In genomic region chr10:79207726-79208125, GRCh38 we compare ENCODE assay signal across 25 cellular contexts.
DNase-seq lines count a peak whose midpoint lies in the region; ATAC-seq, FAIRE-seq and TF ChIP-seq lines count a peak whose summit lies in the region.
"Had no signal": no experiment of that assay in that cellular context is flagged by ENCODE, and none has a peak within 500 bp of the region (broad histone marks: within the 10 kb centered on the region; RNA-seq: fewer than 3 reads in every experiment).

No MANE protein-coding gene starts in this region.

- H3K79me2 ChIP-seq in K562 (ENCODE audit: control insufficient read depth, insufficient read depth, low read length): no peaks in the 10 kb centered on the region
- no peaks in the 10 kb centered on the region for H3K79me2 ChIP-seq in trophoblast cell (ENCODE audit: control insufficient read depth, insufficient read depth, low read length, poor library complexity)

- H3K4me1 ChIP-seq in K562 (replicated peaks in 1 of 2; ENCODE audit: control insufficient read depth in 2 of 2, insufficient read depth in 2 of 2, low read length in 2 of 2) (no peaks in the 10 kb centered on the region), trophoblast cell (ENCODE audit: control insufficient read depth in 1 of 2, insufficient read depth in 2 of 2, low read length in 2 of 2) (peaks cover 4 to 14% of the 10 kb centered on the region in 2 experiments), left lung (no peaks in the 10 kb centered on the region)
- H3K4me1 ChIP-seq: HAP-1 had no signal

- DNase-seq in stimulated activated naive CD8-positive, alpha-beta T cell treated with anti-CD3 and anti-CD28 coated beads, Interleukin-15, amount 100 ng/mL, for 72 hours: no peak
- DNase-seq in stimulated activated naive CD8-positive, alpha-beta T cell treated with anti-CD3 and anti-CD28 coated beads, Interleukin-15, Interleukin-2, amounts not matched to agents 100 U/mL and 50 U/mL, for 24 hours: no peak
- DNase-seq in K562 (ENCODE audit: extremely low read depth in 1 of 4, low spot score in 3 of 4) (no peak), trophoblast cell (peak; percentile 51 to 59), putamen (ENCODE audit: low spot score) (no peak), activated gamma-delta T cell (lab: John Stamatoyannopoulos, UW) (no peak), left lung (no peak)
- DNase-seq in activated CD4-positive, alpha-beta T cell treated with anti-CD3 and anti-CD28 coated beads, Interleukin-2, amount 50 U/mL, for 1 hour: no peak
- DNase-seq: AML-193; CD4-positive, alpha-beta T cell; CD8-positive, alpha-beta memory T cell; DMS 273 treated with DMSO at 0.1 percent for 48 hours; DMS79; EL; GDM1; GOT3; HFFc6 had no signal

- no peak overlapping the region for H3K27ac Mint-ChIP-seq in stimulated activated naive CD8-positive, alpha-beta T cell treated with anti-CD3 and anti-CD28 coated beads, Interleukin-15, amount 100 ng/mL, for 72 hours
- H3K27ac Mint-ChIP-seq: CD4-positive, alpha-beta T cell had no signal

- no peak overlapping the region for H3K4me2 ChIP-seq in K562 (ENCODE audit: insufficient read depth, low read length)
- H3K4me2 ChIP-seq in trophoblast cell (ENCODE audit: low read length): no peak overlapping the region

- no peak overlapping the region for H3K14ac ChIP-seq in trophoblast cell (ENCODE audit: low read length)

- no peak overlapping the region for H4K12ac ChIP-seq in trophoblast cell (ENCODE audit: low read depth, low read length)

- 73% methylated on average over 5 of the region's 5 CpGs for WGBS in K562 (ENCODE audit: insufficient coverage, low coverage, missing lambda C conversion rate)
- no CpG with 5 or more reads among the region's 5 CpGs for WGBS in trophoblast cell (ENCODE audit: extremely low coverage, insufficient coverage, insufficient read length)

- peaks cover 2% of the 10 kb centered on the region for H4K20me1 ChIP-seq in K562 (replicated peaks; ENCODE audit: control insufficient read depth, insufficient read depth, low read length)

- H3K27me3 ChIP-seq in K562 (ENCODE audit: control insufficient read depth in 2 of 2, insufficient read depth in 2 of 2, low read length in 2 of 2) (no peaks in the 10 kb centered on the region), trophoblast cell (ENCODE audit: insufficient read depth, low read length) (no peaks in the 10 kb centered on the region), left lung (no peaks in the 10 kb centered on the region)

- ATAC-seq in stimulated activated naive CD8-positive, alpha-beta T cell treated with anti-CD3 and anti-CD28 coated beads, Interleukin-15, amount 100 ng/mL, for 72 hours: peak; percentile 31
- ATAC-seq in stimulated activated naive CD8-positive, alpha-beta T cell treated with anti-CD3 and anti-CD28 coated beads, Interleukin-15, Interleukin-2, amounts not matched to agents 100 U/mL and 50 U/mL, for 24 hours: no peak
- ATAC-seq in K562 (no peak), left lung (no peak)
- ATAC-seq: GM12878 had no signal

- no peak for TF ChIP-seq EP300 in K562 (IDR thresholded peaks at IDR 0.05; ENCODE audit: low read length)

- BruUV-seq in K562 (replicated peaks; lab: Mats Ljungman, UMichigan): no TSS peak

- H3K27ac ChIP-seq in K562 (ENCODE audit: extremely low read depth, low read depth, low read length) (no peak overlapping the region), trophoblast cell (ENCODE audit: low read depth, low read length) (no peak overlapping the region), left lung (no peak overlapping the region)
- H3K27ac ChIP-seq: 22Rv1 had no signal

- H2AFZ ChIP-seq in K562 (ENCODE audit: low read depth, low read length) (no peak overlapping the region), trophoblast cell (ENCODE audit: insufficient read depth, low read length, poor library complexity) (no peak overlapping the region)

- H3K9me1 ChIP-seq in K562 (ENCODE audit: control insufficient read depth, insufficient read depth, low read length): peaks cover 9% of the 10 kb centered on the region

- peaks cover 5% of the 10 kb centered on the region for H3K4me1 Mint-ChIP-seq in stimulated activated naive CD8-positive, alpha-beta T cell treated with anti-CD3 and anti-CD28 coated beads, Interleukin-15, amount 100 ng/mL, for 72 hours
- H3K4me1 Mint-ChIP-seq: CD14-positive monocyte; CD8-positive, alpha-beta memory T cell had no signal

- H3K4ac ChIP-seq in trophoblast cell (ENCODE audit: low read depth, low read length): no peak overlapping the region

- H3K36me3 ChIP-seq in K562 (ENCODE audit: control insufficient read depth, insufficient read depth, low read length): peaks cover 39% of the 10 kb centered on the region; the same call in 2 of the 3 replicates
- H3K36me3 ChIP-seq in trophoblast cell (ENCODE audit: control insufficient read depth in 1 of 2, insufficient read depth in 2 of 2, low read length in 2 of 2): peaks cover 68 to 81% of the 10 kb centered on the region in 2 experiments
- peaks cover 0 to 89% of the 10 kb centered on the region in 2 donors for H3K36me3 ChIP-seq in left lung

- FAIRE-seq in K562 (lab: Jason Lieb, UNC): no peak
- FAIRE-seq: A204.1, D721Med, GM12878, GM19239, H54 had no signal

- TF ChIP-seq CTCF in K562 (IDR thresholded peaks at IDR 0.05 in 2 of 3, conservative IDR thresholded peaks at IDR 0.05 in 1 of 3; ENCODE audit: insufficient read depth in 2 of 3, low read depth in 1 of 3, low read length in 3 of 3): no peak
- no peak for TF ChIP-seq CTCF in left lung (IDR thresholded peaks at IDR 0.05)

- H3K27me3 Mint-ChIP-seq in stimulated activated naive CD8-positive, alpha-beta T cell treated with anti-CD3 and anti-CD28 coated beads, Interleukin-15, amount 100 ng/mL, for 72 hours: no peaks in the 10 kb centered on the region
- H3K27me3 Mint-ChIP-seq: CD4-positive, alpha-beta T cell; CD8-positive, alpha-beta memory T cell had no signal

- CTCF ChIA-PET in K562 (lab: Yijun Ruan, JAX; ENCODE audit: low intra/inter-chr PET ratio): no interaction called here

- no peak overlapping the region for H3K4me3 ChIP-seq in K562
- no peak overlapping the region for H3K4me3 ChIP-seq in trophoblast cell (ENCODE audit: low read depth, low read length)
- H3K4me3 ChIP-seq in left lung: no peak overlapping the region
- H3K4me3 ChIP-seq: GM12878, HAP-1 had no signal

- H4K91ac ChIP-seq in trophoblast cell (ENCODE audit: low read depth, low read length): no peak overlapping the region

- no peak overlapping the region for H3K9ac ChIP-seq in K562 (ENCODE audit: insufficient read depth in 1 of 2, low read depth in 2 of 2, low read length in 2 of 2)
- no peak overlapping the region for H3K9ac ChIP-seq in trophoblast cell (ENCODE audit: low read length)

- H3K9me3 ChIP-seq in K562 (replicated peaks; ENCODE audit: control insufficient read depth, insufficient read depth, low read depth, low read length) (no peaks in the 10 kb centered on the region), trophoblast cell (ENCODE audit: insufficient read depth, low read depth, low read length) (peaks cover 3% of the 10 kb centered on the region), left lung (no peaks in the 10 kb centered on the region)
- H3K9me3 ChIP-seq: HAP-1 had no signal

- in situ Hi-C loops in K562 (cut with MboI): no loop called here

- no peak for TF ChIP-seq POLR2A in K562 (conservative IDR thresholded peaks at IDR 0.05)

- intact Hi-C loops in K562 (cut with micrococcal nuclease) (no loop called here), left lung (cut with DNase I) (no loop called here)

- no peak overlapping the region for H2BK12ac ChIP-seq in trophoblast cell (ENCODE audit: low read length)

- H3K23ac ChIP-seq in trophoblast cell (ENCODE audit: low read length): no peak overlapping the region

- TF ChIP-seq RAD21 in K562 (CRISPR knock-in tag; conservative IDR thresholded peaks at IDR 0.05 in 1 of 2, IDR thresholded peaks at IDR 0.05 in 1 of 2): no peak

- no peaks in the 10 kb centered on the region for H3K9me3 Mint-ChIP-seq in stimulated activated naive CD8-positive, alpha-beta T cell treated with anti-CD3 and anti-CD28 coated beads, Interleukin-15, amount 100 ng/mL, for 72 hours
- H3K9me3 Mint-ChIP-seq: CD14-positive monocyte; CD4-positive, alpha-beta T cell; CD8-positive, alpha-beta memory T cell; HFFc6 had no signal

- H2AK5ac ChIP-seq in trophoblast cell (ENCODE audit: low read length): no peak overlapping the region

- H3K79me1 ChIP-seq in trophoblast cell (ENCODE audit: low read length): no peaks in the 10 kb centered on the region

- no peak overlapping the region for H3K4me3 Mint-ChIP-seq in stimulated activated naive CD8-positive, alpha-beta T cell treated with anti-CD3 and anti-CD28 coated beads, Interleukin-15, amount 100 ng/mL, for 72 hours
- H3K4me3 Mint-ChIP-seq: CD14-positive monocyte; CD4-positive, alpha-beta T cell; CD8-positive, alpha-beta memory T cell; HFFc6 had no signal

- H2BK5ac ChIP-seq in trophoblast cell (ENCODE audit: low read depth, low read length, poor library complexity): no peak overlapping the region

- POLR2A ChIA-PET in K562 (lab: Yijun Ruan, JAX): interaction anchor here (0.6 kb wide), 2 partner anchors 21 to 386 kb away, joined by 3 to 5 read pairs; no protein-coding TSS in a partner anchor

- H3K18ac ChIP-seq in trophoblast cell (ENCODE audit: low read length): no peak overlapping the region

- no peak overlapping the region for H2BK120ac ChIP-seq in trophoblast cell (ENCODE audit: insufficient read depth, low read length, poor library complexity)

- H4K8ac ChIP-seq in trophoblast cell (ENCODE audit: low read depth, low read length): no peak overlapping the region

TF ChIP-seq in K562, 482 proteins besides CTCF, POLR2A, EP300 and RAD21:
- TF ChIP-seq LCOR (CRISPR knock-in tag; IDR thresholded peaks at IDR 0.05) (no peak), POLR2G (IDR thresholded peaks at IDR 0.05; ENCODE audit: low read depth, low read length) (0 out of 2 replicates have a peak, but pooled peaks have one; percentile 23)

Comparison
In these comparisons a context has a peak if more than half of its experiments do, and no peak if none do; other contexts are left out.
1. DNase-seq: peak in trophoblast cell (2 of 2); none in stimulated activated naive CD8-positive, alpha-beta T cell treated with anti-CD3 and anti-CD28 coated beads, Interleukin-15, amount 100 ng/mL, for 72 hours (0 of 2), stimulated activated naive CD8-positive, alpha-beta T cell treated with anti-CD3 and anti-CD28 coated beads, Interleukin-15, Interleukin-2, amounts not matched to agents 100 U/mL and 50 U/mL, for 24 hours (single experiment), K562 (0 of 4), putamen (single experiment), activated CD4-positive, alpha-beta T cell treated with anti-CD3 and anti-CD28 coated beads, Interleukin-2, amount 50 U/mL, for 1 hour (single experiment), activated gamma-delta T cell (single experiment) and left lung (0 of 2).